8 cellular contexts compared by ENCODE assay signal in the genomic region with DNA sequence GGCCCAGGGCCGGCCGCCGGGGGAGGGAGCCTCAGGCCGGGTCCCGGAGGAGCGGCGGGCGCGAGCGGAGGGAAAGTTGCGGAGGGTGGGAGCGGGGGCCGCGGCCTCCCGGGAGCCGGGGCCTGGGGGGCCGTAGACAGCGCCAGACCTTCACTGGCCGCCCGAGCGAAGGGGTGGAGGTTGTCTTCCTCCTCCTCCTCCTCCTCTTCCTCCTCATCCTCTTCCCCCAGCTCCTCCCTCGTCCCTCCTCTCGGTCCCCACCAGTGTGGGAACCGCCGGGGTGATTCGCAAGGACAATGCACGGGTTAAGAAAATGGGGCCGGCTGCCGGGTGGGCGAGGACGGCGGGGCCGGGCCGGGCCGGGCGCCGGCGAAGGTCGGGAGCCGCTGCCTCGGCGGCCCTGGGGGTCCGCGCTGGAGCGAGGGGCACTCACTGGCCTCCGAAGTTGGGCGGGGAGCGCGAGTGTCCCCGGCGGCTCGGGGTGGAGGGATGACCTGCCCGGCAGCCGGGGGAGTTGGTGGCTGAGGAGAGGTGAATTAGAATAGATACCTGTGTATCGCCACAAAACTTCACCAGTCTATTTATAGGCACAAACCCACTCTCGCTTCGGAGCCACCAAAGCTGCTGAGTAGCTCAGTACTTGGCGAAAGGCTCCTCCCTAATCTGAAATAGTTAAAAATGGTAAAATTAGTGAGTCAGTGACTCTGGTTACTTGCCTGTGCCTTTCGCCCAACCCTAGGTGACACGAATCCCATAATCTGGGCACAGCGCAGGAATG. TPM values are rescaled to one million over a fixed set of nuclear protein-coding genes. Genes with fewer than 3 reads are reported as not detected.
DNase-seq lines count a peak whose midpoint lies in the region; ATAC-seq and TF ChIP-seq lines count a peak whose summit lies in the region.

No MANE protein-coding gene starts in this region.

- no TSS peak for BruUV-seq in Panc1 (replicated peaks; lab: Mats Ljungman, UMichigan)

- peak overlapping the region; percentile 73 to 78 for H3K4me3 ChIP-seq in Panc1 (ENCODE audit: low read depth in 2 of 2, low read length in 2 of 2)

- CTCF ChIA-PET in activated CD4-positive, alpha-beta T cell treated with anti-CD3 and anti-CD28 coated beads for 36 hours (lab: Charles Lee): interaction anchor here (1.0 to 2.4 kb wide), 2 partner anchors 40 to 196 kb away, joined by 3 to 8 read pairs; no protein-coding TSS in a partner anchor
- CTCF ChIA-PET in Panc1 (lab: Charles Lee): no interaction called here
- CTCF ChIA-PET in activated naive CD4-positive, alpha-beta T cell treated with anti-CD3 and anti-CD28 coated beads, Interleukin-2, amount 10 ng/mL, durations not matched to agents 7 days and 5 days (lab: Charles Lee): interaction anchor here (1.3 to 2.0 kb wide), 3 partner anchors 40 to 147 kb away, joined by 3 to 8 read pairs (median 5); partner anchors contain the start of gene VPS26C

- peak overlapping the region; percentile 93 for H3K27ac ChIP-seq in Panc1 (ENCODE audit: low read length)

- no peaks in the 10 kb centered on the region for H3K27me3 ChIP-seq in Panc1 (ENCODE audit: control insufficient read depth, insufficient read depth, low read length)

- no peaks in the 10 kb centered on the region for H3K9me3 ChIP-seq in Panc1 (ENCODE audit: control insufficient read depth, insufficient read depth, low read depth, low read length)

- peak overlapping the region; percentile 99 for H3K4me3 Mint-ChIP-seq in activated CD4-positive, alpha-beta T cell treated with anti-CD3 and anti-CD28 coated beads for 36 hours
- peak overlapping the region; percentile 88 for H3K4me3 Mint-ChIP-seq in activated naive CD4-positive, alpha-beta T cell treated with anti-CD3 and anti-CD28 coated beads, Interleukin-2, amount 10 ng/mL, durations not matched to agents 7 days and 5 days

- in situ Hi-C loops in Panc1 (cut with HindIII; ENCODE audit: low pct_unique_long_range_greater_than_20kb, low sequenced_read_pairs): no loop called here

- H3K4me1 ChIP-seq in Panc1 (ENCODE audit: control insufficient read depth, insufficient read depth, low read length): peaks cover 35% of the 10 kb centered on the region

- no peaks in the 10 kb centered on the region; the same call in 1 of the 2 replicates for H3K36me3 ChIP-seq in Panc1 (ENCODE audit: control insufficient read depth, insufficient read depth, low read length)

- ATAC-seq in activated CD4-positive, alpha-beta T cell treated with anti-CD3 and anti-CD28 coated beads for 36 hours: peak; percentile 5
- ATAC-seq in Panc1: peak; percentile 32; the same call in 1 of the 2 replicates
- ATAC-seq in Right ventricle myocardium superior (ENCODE audit: poor library complexity): peak; percentile 4

- peak overlapping the region; percentile 94 for H3K27ac Mint-ChIP-seq in activated CD4-positive, alpha-beta T cell treated with anti-CD3 and anti-CD28 coated beads for 36 hours
- H3K27ac Mint-ChIP-seq in activated naive CD4-positive, alpha-beta T cell treated with anti-CD3 and anti-CD28 coated beads, Interleukin-2, amount 10 ng/mL, durations not matched to agents 7 days and 5 days: peak overlapping the region; percentile 89

- intact Hi-C loops in activated CD4-positive, alpha-beta T cell treated with anti-CD3 and anti-CD28 coated beads for 36 hours (cut with DNase I, micrococcal nuclease): loop anchor here (2.0 to 10.0 kb wide), 13 partner anchors 67 to 1979 kb away; partner anchors contain the start of genes DOP1B (in 1 of the 2), HLCS (in 1 of the 2), HMGN1 (in 1 of the 2) and PIGP (in 1 of the 2)
- intact Hi-C loops in Panc1 (cut with micrococcal nuclease; ENCODE audit: unreplicated experiment) (loop anchor here (5.0 kb wide), 1 partner anchor 101 kb away; the partner anchor contains the start of gene VPS26C), Right ventricle myocardium superior (cut with DNase I) (loop anchor here (2.0 to 5.0 kb wide), 2 partner anchors 101 to 194 kb away; partner anchors contain the start of gene VPS26C)

- POLR2A ChIA-PET in activated CD4-positive, alpha-beta T cell treated with anti-CD3 and anti-CD28 coated beads for 36 hours (lab: Charles Lee): interaction anchor here (0.8 to 1.4 kb wide), 2 partner anchors 101 to 196 kb away, joined by 3 to 7 read pairs; partner anchors contain the start of gene VPS26C
- POLR2A ChIA-PET in Panc1 (lab: Charles Lee): no interaction called here

- H3K9me3 Mint-ChIP-seq in activated CD4-positive, alpha-beta T cell treated with anti-CD3 and anti-CD28 coated beads for 36 hours (ENCODE audit: low read depth): no peaks in the 10 kb centered on the region
- no peaks in the 10 kb centered on the region for H3K9me3 Mint-ChIP-seq in activated naive CD4-positive, alpha-beta T cell treated with anti-CD3 and anti-CD28 coated beads, Interleukin-2, amount 10 ng/mL, durations not matched to agents 7 days and 5 days

- no peak for TF ChIP-seq CTCF in Panc1 (IDR thresholded peaks at IDR 0.05)

- H3K4me1 Mint-ChIP-seq in activated CD4-positive, alpha-beta T cell treated with anti-CD3 and anti-CD28 coated beads for 36 hours: peaks cover 52% of the 10 kb centered on the region
- H3K4me1 Mint-ChIP-seq in activated naive CD4-positive, alpha-beta T cell treated with anti-CD3 and anti-CD28 coated beads, Interleukin-2, amount 10 ng/mL, durations not matched to agents 7 days and 5 days: peaks cover 55% of the 10 kb centered on the region

- H3K27me3 Mint-ChIP-seq in activated CD4-positive, alpha-beta T cell treated with anti-CD3 and anti-CD28 coated beads for 36 hours: no peaks in the 10 kb centered on the region
- H3K27me3 Mint-ChIP-seq in activated naive CD4-positive, alpha-beta T cell treated with anti-CD3 and anti-CD28 coated beads, Interleukin-2, amount 10 ng/mL, durations not matched to agents 7 days and 5 days: peaks cover 7% of the 10 kb centered on the region

- H3K36me3 Mint-ChIP-seq in activated CD4-positive, alpha-beta T cell treated with anti-CD3 and anti-CD28 coated beads for 36 hours (ENCODE audit: low read depth): peaks cover 12% of the 10 kb centered on the region
- H3K36me3 Mint-ChIP-seq in activated naive CD4-positive, alpha-beta T cell treated with anti-CD3 and anti-CD28 coated beads, Interleukin-2, amount 10 ng/mL, durations not matched to agents 7 days and 5 days: peaks cover 25% of the 10 kb centered on the region

- peak; percentile 61 for DNase-seq in activated CD4-positive, alpha-beta T cell treated with anti-CD3 and anti-CD28 coated beads for 36 hours
- no peak for DNase-seq in activated CD4-positive, alpha-beta T cell treated with anti-CD3 and anti-CD28 coated beads for 1 hour
- no peak for DNase-seq in Panc1 (ENCODE audit: low read depth, low spot score)
- peak; percentile 52 for DNase-seq in activated naive CD4-positive, alpha-beta T cell treated with anti-CD3 and anti-CD28 coated beads, Interleukin-2, amount 10 ng/mL, durations not matched to agents 7 days and 5 days
- peak; percentile 74 for DNase-seq in Right ventricle myocardium superior
- DNase-seq in putamen (ENCODE audit: low spot score): peak; percentile 28
- no peak for DNase-seq in NCI-H187 treated with DMSO at 0.1 percent for 48 hours (lab: John Stamatoyannopoulos, UW)
- DNase-seq in NCI-H2196 (lab: John Stamatoyannopoulos, UW; ENCODE audit: unreplicated experiment): no peak

RNA-seq across cellular contexts. Expression of gene DYRK1A, which starts 1.4 kb away (rescaled TPM):
- 10 to 100 TPM; 51.1 to 76.9 TPM for total RNA-seq in activated CD4-positive, alpha-beta T cell treated with anti-CD3 and anti-CD28 coated beads for 36 hours
- total RNA-seq in Panc1 (2021; ENCODE audit: unreplicated experiment) (36.1 TPM), Right ventricle myocardium superior (62.7 TPM)
- polyA plus RNA-seq in Panc1 (2012; ENCODE audit: insufficient read length): 11.2 TPM

Comparison
In these comparisons a context has a peak if more than half of its experiments do, and no peak if none do; other contexts are left out.
1. DNase-seq: peak in activated CD4-positive, alpha-beta T cell treated with anti-CD3 and anti-CD28 coated beads for 36 hours (single experiment), activated naive CD4-positive, alpha-beta T cell treated with anti-CD3 and anti-CD28 coated beads, Interleukin-2, amount 10 ng/mL, durations not matched to agents 7 days and 5 days (single experiment), Right ventricle myocardium superior (single experiment) and putamen (single experiment); none in activated CD4-positive, alpha-beta T cell treated with anti-CD3 and anti-CD28 coated beads for 1 hour (single experiment), Panc1 (single experiment), NCI-H187 treated with DMSO at 0.1 percent for 48 hours (single experiment) and NCI-H2196 (single experiment).
2. Peak in every context shown above with its lines, with median percentiles within 50 percentile points of each other: ATAC-seq.